ENCODE assay signal across 8 cellular contexts in genomic region chr10:3173173-3173878, GRCh38. TPM values are rescaled to one million over a fixed set of nuclear protein-coding genes. Genes with fewer than 3 reads are reported as not detected.
DNase-seq lines count a peak whose midpoint lies in the region; ATAC-seq, FAIRE-seq and TF ChIP-seq lines count a peak whose summit lies in the region.

No MANE protein-coding gene starts in this region.

- in situ Hi-C loops in GM12878 (cut with MboI) = no loop called here

- H3K79me2 ChIP-seq in GM12878 (ENCODE audit: control insufficient read depth, insufficient read depth, low read length) = peaks cover 11% of the 10 kb centered on the region

- TF ChIP-seq EP300 in GM12878 (IDR thresholded peaks at IDR 0.05; ENCODE audit: borderline replicate concordance in 1 of 2, control insufficient read depth in 1 of 2, low read depth in 2 of 2, low read length in 2 of 2) = no peak

- CTCF ChIA-PET in activated CD8-positive, alpha-beta memory T cell treated with anti-CD3 and anti-CD28 coated beads, Interleukin-2, amount 10 ng/mL, durations not matched to agents 7 days and 5 days (lab: Charles Lee) = interaction anchor here (0.8 to 1.8 kb wide), 3 partner anchors 9 to 24 kb away, joined by 3 to 4 read pairs (median 3); no protein-coding TSS in a partner anchor
- CTCF ChIA-PET in HEK293 (lab: Yijun Ruan, JAX) = no interaction called here
- CTCF ChIA-PET in GM12878 (lab: Yijun Ruan, JAX) = interaction anchor here (1.6 kb wide), 1 partner anchor 20 kb away, joined by 4 read pairs; no protein-coding TSS in a partner anchor

- H3K4me1 Mint-ChIP-seq in activated CD8-positive, alpha-beta memory T cell treated with anti-CD3 and anti-CD28 coated beads, Interleukin-2, amount 10 ng/mL, durations not matched to agents 7 days and 5 days = peaks cover 23% of the 10 kb centered on the region

- RAD21 ChIA-PET in GM12878 (lab: Charles Lee; ENCODE audit: unreplicated experiment) = no interaction called here

- H3K36me3 Mint-ChIP-seq in activated CD8-positive, alpha-beta memory T cell treated with anti-CD3 and anti-CD28 coated beads, Interleukin-2, amount 10 ng/mL, durations not matched to agents 7 days and 5 days = peaks cover 17% of the 10 kb centered on the region

- peaks cover 0 to 3% of the 10 kb centered on the region in 2 experiments; a peak in 2 of 4 replicates for H3K27me3 ChIP-seq in GM12878 (replicated peaks in 1 of 2; ENCODE audit: control insufficient read depth in 2 of 2, insufficient read depth in 2 of 2, low read length in 1 of 2)
- no peaks in the 10 kb centered on the region for H3K27me3 ChIP-seq in testis

- no peaks in the 10 kb centered on the region for H4K20me1 ChIP-seq in GM12878 (ENCODE audit: control insufficient read depth, insufficient read depth)

- peak overlapping the region; percentile 87 for H3K27ac Mint-ChIP-seq in activated CD8-positive, alpha-beta memory T cell treated with anti-CD3 and anti-CD28 coated beads, Interleukin-2, amount 10 ng/mL, durations not matched to agents 7 days and 5 days

- POLR2A ChIA-PET in HEK293 (lab: Yijun Ruan, JAX) (interaction anchor here (0.6 to 2.1 kb wide), 16 partner anchors 9 to 658 kb away, joined by 3 to 15 read pairs (median 6); partner anchors contain the start of gene KLF6), GM12878 (lab: Charles Lee) (interaction anchor here (1.0 to 1.7 kb wide), 2 partner anchors 9 to 105 kb away, joined by 4 to 6 read pairs; no protein-coding TSS in a partner anchor)

- peak overlapping the region; percentile 40 for H3K4me3 ChIP-seq in HEK293 (ENCODE audit: low read depth, low read length)
- peak overlapping the region; percentile 52; the same call in 1 of the 2 replicates for H3K4me3 ChIP-seq in GM12878
- peak overlapping the region; percentile 84 to 90 for H3K4me3 ChIP-seq in testis

- H3K4me1 ChIP-seq in HEK293 (ENCODE audit: control insufficient read depth, insufficient read depth, low read length) (no peaks in the 10 kb centered on the region), GM12878 (ENCODE audit: control insufficient read depth, insufficient read depth, low read length) (peaks cover 11% of the 10 kb centered on the region), testis (peaks cover 22% of the 10 kb centered on the region)

- peaks cover 37% of the 10 kb centered on the region for H3K27me3 Mint-ChIP-seq in activated CD8-positive, alpha-beta memory T cell treated with anti-CD3 and anti-CD28 coated beads, Interleukin-2, amount 10 ng/mL, durations not matched to agents 7 days and 5 days

- TF ChIP-seq CTCF in HEK293 (tag by site-specific recombination; IDR thresholded peaks at IDR 0.05) = no peak
- no peak for TF ChIP-seq CTCF in GM12878 (IDR thresholded peaks at IDR 0.05 in 2 of 3, conservative IDR thresholded peaks at IDR 0.05 in 1 of 3; ENCODE audit: control insufficient read depth in 2 of 3, extremely low read depth in 1 of 3, insufficient read depth in 1 of 3, low read depth in 3 of 3, low read length in 3 of 3)
- TF ChIP-seq CTCF in testis (IDR thresholded peaks at IDR 0.05) = no peak

- BruUV-seq in GM12878 (replicated peaks; lab: Mats Ljungman, UMichigan) = no TSS peak

- H3K27ac ChIP-seq in HEK293 (ENCODE audit: extremely low read depth, low read depth, low read length) (no peak overlapping the region), GM12878 (ENCODE audit: control insufficient read depth, insufficient read depth) (no peak overlapping the region), testis (no peak overlapping the region)

- peak; percentile 45 for ATAC-seq in activated CD8-positive, alpha-beta memory T cell treated with anti-CD3 and anti-CD28 coated beads, Interleukin-2, amount 10 ng/mL, durations not matched to agents 7 days and 5 days
- peak; percentile 62 for ATAC-seq in GM12878
- peak; percentile 72 for ATAC-seq in left colon

- no peaks in the 10 kb centered on the region for H3K9me3 ChIP-seq in HEK293 (ENCODE audit: control insufficient read depth, insufficient read depth, low read depth, low read length)
- no peaks in the 10 kb centered on the region; the same call in 2 of the 3 replicates for H3K9me3 ChIP-seq in GM12878 (replicated peaks; ENCODE audit: control insufficient read depth, insufficient read depth, low read length)
- H3K9me3 ChIP-seq in testis = no peaks in the 10 kb centered on the region

- H3K9me3 Mint-ChIP-seq in activated CD8-positive, alpha-beta memory T cell treated with anti-CD3 and anti-CD28 coated beads, Interleukin-2, amount 10 ng/mL, durations not matched to agents 7 days and 5 days (ENCODE audit: low read depth) = no peaks in the 10 kb centered on the region

- TF ChIP-seq RAD21 in GM12878 (IDR thresholded peaks at IDR 0.05; ENCODE audit: insufficient read depth, low read depth, low read length) = no peak

- peak overlapping the region; percentile 85 for H2AFZ ChIP-seq in GM12878 (ENCODE audit: control insufficient read depth, low read depth, low read length)

- no peak for FAIRE-seq in GM12878 (lab: Jason Lieb, UNC)

- DNase-seq in activated CD8-positive, alpha-beta memory T cell treated with anti-CD3 and anti-CD28 coated beads, Interleukin-2, amount 10 ng/mL, durations not matched to agents 7 days and 5 days = no peak
- no peak for DNase-seq in activated CD8-positive, alpha-beta memory T cell treated with anti-CD3 and anti-CD28 coated beads, Interleukin-2, amount 50 U/mL, for 4 hours
- DNase-seq in NCI-H1417 treated with DMSO at 0.1 percent for 48 hours (lab: John Stamatoyannopoulos, UW) (peak; percentile 67), GM12878 (ENCODE audit: low read depth, low spot score) (no peak), left colon (peak; percentile 97), testis (peak; percentile 88), superior temporal gyrus (ENCODE audit: extremely low spot score) (no peak)

- peak overlapping the region; percentile 66 for H3K4me2 ChIP-seq in GM12878 (ENCODE audit: control insufficient read depth, insufficient read depth)

- H3K4me3 Mint-ChIP-seq in activated CD8-positive, alpha-beta memory T cell treated with anti-CD3 and anti-CD28 coated beads, Interleukin-2, amount 10 ng/mL, durations not matched to agents 7 days and 5 days = peak overlapping the region; percentile 71

- SMC1A ChIA-PET in GM12878 (lab: Charles Lee; ENCODE audit: uncharacterized antibody, unreplicated experiment) = no interaction called here

- H3K36me3 ChIP-seq in HEK293 (ENCODE audit: control insufficient read depth in 2 of 2, insufficient read depth in 1 of 2, low read length in 2 of 2) (peaks cover 4 to 19% of the 10 kb centered on the region in 2 experiments; a peak in 2 of 3 replicates), GM12878 (ENCODE audit: control insufficient read depth in 2 of 2, insufficient read depth in 2 of 2, low read length in 1 of 2) (peaks cover 2 to 6% of the 10 kb centered on the region in 2 experiments; a peak in 3 of 4 replicates), testis (ENCODE audit: low read depth, missing control alignments) (no peaks in the 10 kb centered on the region)

- WGBS in GM12878 (ENCODE audit: insufficient coverage, insufficient replicate concordance, low lambda C conversion rate, missing lambda C conversion rate) = 3% methylated on average over 20 of the region's 26 CpGs
- 35 to 37% methylated on average over 17 to 26 of the region's 26 CpGs for WGBS in testis, 2 donors

- H3K9ac ChIP-seq in GM12878 (ENCODE audit: control insufficient read depth, insufficient read depth, low read length) = no peak overlapping the region

- intact Hi-C loops in GM12878 (cut with micrococcal nuclease; ENCODE audit: unreplicated experiment) (no loop called here), left colon (cut with DNase I, micrococcal nuclease) (no loop called here), testis (cut with DNase I; ENCODE audit: low total_unique reads) (no loop called here)

- no peak for TF ChIP-seq POLR2A in GM12878 (IDR thresholded peaks at IDR 0.05; ENCODE audit: low read depth, low read length)
- no peak for TF ChIP-seq POLR2A in testis (IDR thresholded peaks at IDR 0.05)

TF ChIP-seq in GM12878, 131 proteins besides CTCF, POLR2A, EP300 and RAD21 (continues in another document):
- TF ChIP-seq NBN (IDR thresholded peaks at IDR 0.05) (peak; percentile 41; the same call in 1 of the 2 replicates), HDGF (IDR thresholded peaks at IDR 0.05) (peak; percentile 82), SP1 (IDR thresholded peaks at IDR 0.05; ENCODE audit: low read depth, low read length) (peak; percentile 36), BHLHE40 (IDR thresholded peaks at IDR 0.05; ENCODE audit: borderline replicate concordance in 1 of 2, low read depth in 2 of 2, low read length in 1 of 2) (0 out of 4 replicates have a peak, but pooled peaks of 1 of the 2 experiments have one; percentile 24)

RNA-seq across cellular contexts. Expression of gene PITRM1, which starts 0.7 kb away (rescaled TPM):
- 10 to 100 TPM; 65.3 to 71.3 TPM for total RNA-seq in activated CD8-positive, alpha-beta memory T cell treated with anti-CD3 and anti-CD28 coated beads, Interleukin-2, amount 10 ng/mL, durations not matched to agents 7 days and 5 days
- 103 and 110 TPM in 2 replicates for total RNA-seq in GM12878 (2013; cell fraction: nucleolus; rRNA removed)
- 44.7 and 45.5 TPM in 2 replicates for total RNA-seq in GM12878 (2014; rRNA removed)
- 42.7 and 45.3 TPM in 2 replicates for total RNA-seq in GM12878 (2014; rRNA removed; fragmentation: Illumina TruSeq; extraction: Trizol)
- 51.6 and 52.2 TPM in 2 replicates for total RNA-seq in GM12878 (2021)
- 28.4 TPM for polyA plus RNA-seq in GM12878 (2011; ENCODE audit: low read depth)
- 17.1 and 21.3 TPM in 2 replicates for polyA plus RNA-seq in GM12878 (2011; rRNA removed)
- 28.0 and 34.7 TPM in 2 replicates for polyA plus RNA-seq in GM12878 (2011; cell fraction: cytosol; rRNA removed)
- polyA plus RNA-seq in GM12878 (2011; cell fraction: nucleus; rRNA removed) = 138 and 146 TPM in 2 replicates
- polyA plus RNA-seq in GM12878 (2012) = 43.2 and 44.8 TPM in 2 replicates
- polyA plus RNA-seq in GM12878 (2014; fragmentation: Illumina TruSeq; extraction: Trizol) = 47.6 and 52.2 TPM in 2 replicates
- polyA plus RNA-seq in GM12878 (2014; fragmentation: Nextera tagmentation; extraction: Ambion mirVana) = 10 to 100 TPM; 15.5 to 22.8 TPM
- polyA plus RNA-seq in GM12878 (2014; rRNA removed) = 27.3 and 28.2 TPM in 2 replicates
- polyA plus RNA-seq in GM12878 (2016; fragmentation: Nextera tagmentation; extraction: Ambion mirVana) = 10 to 100 TPM; 52.3 to 53.0 TPM
- polyA minus RNA-seq in GM12878 (2011; rRNA and poly(A)+ RNA removed) = 21.8 and 27.1 TPM in 2 replicates
- polyA minus RNA-seq in GM12878 (2011; cell fraction: cytosol; rRNA and poly(A)+ RNA removed) = 17.2 and 17.6 TPM in 2 replicates
- polyA minus RNA-seq in GM12878 (2011; cell fraction: nucleus; rRNA and poly(A)+ RNA removed) = 32.5 and 45.8 TPM in 2 replicates
- 10 to 100 TPM; 52.2 to 54.0 TPM for total RNA-seq in left colon
- 100 to 1,000 TPM; 125 to 162 TPM for total RNA-seq in testis
- 109 TPM for polyA plus RNA-seq in testis (ENCODE audit: insufficient read depth, low read depth, low replicate concordance)

Comparison
In these comparisons a context has a peak if more than half of its experiments do, and no peak if none do; other contexts are left out.
1. DNase-seq: peak in NCI-H1417 treated with DMSO at 0.1 percent for 48 hours (single experiment), left colon (2 of 2) and testis (single experiment); none in activated CD8-positive, alpha-beta memory T cell treated with anti-CD3 and anti-CD28 coated beads, Interleukin-2, amount 10 ng/mL, durations not matched to agents 7 days and 5 days (single experiment), activated CD8-positive, alpha-beta memory T cell treated with anti-CD3 and anti-CD28 coated beads, Interleukin-2, amount 50 U/mL, for 4 hours (single experiment), GM12878 (single experiment) and superior temporal gyrus (single experiment).
2. Peak in every context shown above with its lines, with median percentiles within 50 percentile points of each other: ATAC-seq and H3K4me3 ChIP-seq.